12 cellular contexts compared by ENCODE assay signal in the genomic region with DNA sequence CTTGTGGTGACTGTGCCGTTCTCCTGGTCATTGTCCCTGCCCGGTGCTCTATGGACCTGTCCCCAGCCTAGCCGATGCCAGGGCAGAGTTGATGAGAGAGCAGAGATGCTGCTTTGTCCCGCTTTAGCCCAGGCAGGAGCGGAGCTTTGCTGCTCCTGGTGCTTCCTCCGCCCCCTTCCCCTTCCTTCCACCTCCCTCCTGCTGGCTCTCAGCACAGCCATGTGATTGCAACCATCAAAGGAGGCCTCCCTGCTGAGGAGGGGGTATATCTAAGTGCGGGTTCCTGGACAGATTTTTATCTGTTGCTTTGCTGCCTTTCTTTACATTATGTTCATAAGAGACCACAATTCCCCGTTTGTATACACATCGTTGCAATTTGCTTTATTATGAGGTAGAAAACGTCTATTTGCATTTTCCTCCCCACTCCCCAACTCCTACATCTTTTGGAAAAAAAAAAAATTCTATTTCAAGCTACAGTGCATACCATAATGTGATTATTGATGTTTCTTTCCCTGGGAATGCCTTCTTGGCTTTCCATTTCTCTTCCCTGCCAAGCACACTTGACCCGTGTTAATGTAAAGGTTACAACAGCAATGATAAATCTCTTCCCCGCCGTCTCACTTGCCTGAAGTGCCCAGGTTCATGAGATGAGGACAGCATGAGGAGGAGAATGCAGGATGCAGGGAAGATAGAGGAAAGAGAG. TPM values are rescaled to one million over a fixed set of nuclear protein-coding genes. Genes with fewer than 3 reads are reported as not detected.
DNase-seq lines count a peak whose midpoint lies in the region; ATAC-seq and TF ChIP-seq lines count a peak whose summit lies in the region.
"Had no signal": no experiment of that assay in that cellular context is flagged by ENCODE, and none has a peak within 500 bp of the region (broad histone marks: within the 10 kb centered on the region; RNA-seq: fewer than 3 reads in every experiment).

No MANE protein-coding gene starts in this region.

- intact Hi-C loops in Panc1 (cut with micrococcal nuclease; ENCODE audit: unreplicated experiment): no loop called here

- BruUV-seq in Panc1 (replicated peaks; lab: Mats Ljungman, UMichigan): no TSS peak

- CTCF ChIA-PET in Panc1 (lab: Charles Lee): no interaction called here

- H3K4me1 ChIP-seq in Panc1 (ENCODE audit: control insufficient read depth, insufficient read depth, low read length): no peaks in the 10 kb centered on the region; the same call in 1 of the 2 replicates

- peak overlapping the region; percentile 29; the same call in 1 of the 2 replicates for H3K27ac ChIP-seq in Panc1 (ENCODE audit: low read length)

- no peaks in the 10 kb centered on the region for H3K9me3 ChIP-seq in Panc1 (ENCODE audit: control insufficient read depth, insufficient read depth, low read depth, low read length)

- peak; percentile 54 for DNase-seq in activated CD8-positive, alpha-beta memory T cell treated with anti-CD3 and anti-CD28 coated beads for 24 hours
- DNase-seq in activated CD8-positive, alpha-beta memory T cell treated with anti-CD3 and anti-CD28 coated beads, Interleukin-2, amount 50 U/mL, for 4 hours: no peak
- DNase-seq in Panc1 (ENCODE audit: low read depth, low spot score) (no peak), fibroblast of the aortic adventitia (ENCODE audit: low read depth) (peak; percentile 58), skeletal muscle cell (ENCODE audit: low read depth) (peak; percentile 45), GM10266 (ENCODE audit: extremely low spot score) (no peak), SHP77 treated with DMSO at 0.1 percent for 48 hours (lab: John Stamatoyannopoulos, UW) (no peak)
- DNase-seq: ACHN; NCI-H2081 treated with DMSO at 0.1 percent for 48 hours; stimulated activated CD4-positive, alpha-beta T cell treated with anti-CD3 and anti-CD28 coated beads, Interleukin-12 subunit alpha, Interleukin-12 subunit beta, amount 100 ng/mL, for 4 hours had no signal

- ATAC-seq in Panc1: peak; percentile 62; the same call in 1 of the 2 replicates
- no peak for ATAC-seq in GM19324 (IDR thresholded peaks at IDR 0.05; ENCODE audit: low FRiP score, unreplicated experiment)

- H3K4me3 ChIP-seq in Panc1 (ENCODE audit: low read depth in 2 of 2, low read length in 2 of 2) (no peak overlapping the region), fibroblast of the aortic adventitia (ENCODE audit: low read depth, low read length) (no peak overlapping the region), skeletal muscle cell (ENCODE audit: low read depth, low read length) (no peak overlapping the region)

- POLR2A ChIA-PET in Panc1 (lab: Charles Lee): no interaction called here

- TF ChIP-seq CTCF in Panc1 (IDR thresholded peaks at IDR 0.05) (no peak), fibroblast of the aortic adventitia (IDR thresholded peaks at IDR 0.05; ENCODE audit: insufficient read depth, low read length) (no peak), GM10266 (IDR thresholded peaks at IDR 0.05; ENCODE audit: control insufficient read depth, insufficient read depth, low read depth, missing control alignments) (no peak)

- no peaks in the 10 kb centered on the region for H3K36me3 ChIP-seq in Panc1 (ENCODE audit: control insufficient read depth, insufficient read depth, low read length)

- in situ Hi-C loops in Panc1 (cut with HindIII; ENCODE audit: low pct_unique_long_range_greater_than_20kb, low sequenced_read_pairs): no loop called here

- no peaks in the 10 kb centered on the region for H3K27me3 ChIP-seq in Panc1 (ENCODE audit: control insufficient read depth, insufficient read depth, low read length)

RNA-seq across cellular contexts. Expression of a gene that starts 25.4 kb away (rescaled TPM):
- 0.15 TPM for total RNA-seq in Panc1 (2021; ENCODE audit: unreplicated experiment)
- 0.02 TPM for polyA plus RNA-seq in Panc1 (2012; ENCODE audit: insufficient read length)
- total RNA-seq in fibroblast of the aortic adventitia (ENCODE audit: low replicate concordance): 8.8 and 26.4 TPM in 2 replicates
- total RNA-seq: endothelial cell of umbilical vein had no signal
- polyA plus RNA-seq: endothelial cell of umbilical vein had no signal

Comparison
In these comparisons a context has a peak if more than half of its experiments do, and no peak if none do; other contexts are left out.
1. DNase-seq: peak in activated CD8-positive, alpha-beta memory T cell treated with anti-CD3 and anti-CD28 coated beads for 24 hours (single experiment), fibroblast of the aortic adventitia (single experiment) and skeletal muscle cell (single experiment); none in activated CD8-positive, alpha-beta memory T cell treated with anti-CD3 and anti-CD28 coated beads, Interleukin-2, amount 50 U/mL, for 4 hours (single experiment), Panc1 (single experiment), GM10266 (single experiment) and SHP77 treated with DMSO at 0.1 percent for 48 hours (single experiment).